Comparison of ENCODE assay signal across 9 cellular contexts in genomic region chr4:170420255-170420693, GRCh38.
A peak's percentile ranks its signal among the peaks of the same experiment; 100 is the strongest.
DNase-seq lines count a peak whose midpoint lies in the region; ATAC-seq and TF ChIP-seq lines count a peak whose summit lies in the region.
"Had no signal": no experiment of that assay in that cellular context is flagged by ENCODE, and none has a peak within 500 bp of the region (broad histone marks: within the 10 kb centered on the region; RNA-seq: fewer than 3 reads in every experiment).

No MANE protein-coding gene starts in this region.

- ATAC-seq in GM21360 (IDR thresholded peaks at IDR 0.05; ENCODE audit: unreplicated experiment): peak; percentile 93
- peak; percentile 76 for ATAC-seq in HG03135 (IDR thresholded peaks at IDR 0.05; ENCODE audit: unreplicated experiment)

- H3K27me3 ChIP-seq in H7 (ENCODE audit: control insufficient read depth, insufficient read depth, low read length) (no peaks in the 10 kb centered on the region), thyroid gland (no peaks in the 10 kb centered on the region)
- H3K27me3 ChIP-seq: uterus had no signal

- DNase-seq in GM03348 (ENCODE audit: low spot score) (peak; percentile 13), amniotic epithelial cell (ENCODE audit: low read depth) (peak; percentile 94), DMS153 (lab: John Stamatoyannopoulos, UW) (no peak), inferior parietal cortex (ENCODE audit: extremely low spot score) (no peak), H7 (no peak), thyroid gland (no peak)
- DNase-seq: uterus had no signal

- H3K4me3 ChIP-seq in H7 (ENCODE audit: insufficient read depth, low read depth, low read length) (no peak overlapping the region), thyroid gland (replicated peaks in 1 of 3) (no peak overlapping the region)
- H3K4me3 ChIP-seq: uterus had no signal

- WGBS in thyroid gland, 2 donors: 69 to 71% methylated on average over 7 of the region's 7 CpGs

- no peak for TF ChIP-seq CTCF in thyroid gland (IDR thresholded peaks at IDR 0.05)

- intact Hi-C loops in thyroid gland (cut with DNase I): no loop called here

- H3K36me3 ChIP-seq in H7 (replicated peaks; ENCODE audit: control insufficient read depth, insufficient read depth, low read length) (no peaks in the 10 kb centered on the region), thyroid gland (no peaks in the 10 kb centered on the region)
- H3K36me3 ChIP-seq: uterus had no signal

- no peak for TF ChIP-seq POLR2A in thyroid gland (IDR thresholded peaks at IDR 0.05)

- no peaks in the 10 kb centered on the region for H3K9me3 ChIP-seq in thyroid gland
- H3K9me3 ChIP-seq: uterus had no signal

- H3K4me1 ChIP-seq in thyroid gland: no peaks in the 10 kb centered on the region
- H3K4me1 ChIP-seq: uterus had no signal

- H3K27ac ChIP-seq in thyroid gland: no peak overlapping the region
- H3K27ac ChIP-seq: uterus had no signal

Comparison
In these comparisons a context has a peak if more than half of its experiments do, and no peak if none do; other contexts are left out.
1. DNase-seq: peak in GM03348 (single experiment) and amniotic epithelial cell (single experiment); none in DMS153 (single experiment), inferior parietal cortex (single experiment), H7 (single experiment) and thyroid gland (0 of 2).